Comparison of ENCODE assay signal across 23 cellular contexts in the genomic region with DNA sequence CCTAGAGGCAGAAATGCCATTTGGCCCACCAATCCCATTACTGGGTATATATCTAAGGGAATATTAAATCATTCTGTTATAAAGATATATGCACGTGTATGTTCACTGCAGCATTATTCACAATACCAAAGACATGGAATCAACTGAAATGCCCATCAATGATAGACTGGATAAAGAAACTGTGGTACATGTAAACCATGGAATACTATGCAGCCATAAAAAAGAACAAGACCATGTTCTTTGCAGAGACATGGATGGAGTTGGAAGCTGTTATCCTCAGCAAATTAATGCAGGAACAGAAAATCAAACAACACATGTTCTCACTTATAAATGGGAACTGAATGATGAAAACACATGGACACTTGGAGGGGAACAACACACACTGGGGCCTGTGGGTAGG.
DNase-seq lines count a peak whose midpoint lies in the region; ATAC-seq, FAIRE-seq and TF ChIP-seq lines count a peak whose summit lies in the region.
"Had no signal": no experiment of that assay in that cellular context is flagged by ENCODE, and none has a peak within 500 bp of the region (broad histone marks: within the 10 kb centered on the region; RNA-seq: fewer than 3 reads in every experiment).

No MANE protein-coding gene starts in this region.

- POLR2A ChIA-PET in SK-N-SH (lab: Yijun Ruan, JAX) (no interaction called here), HEK293 (lab: Yijun Ruan, JAX) (no interaction called here), K562 (lab: Yijun Ruan, JAX) (interaction anchor here (1.1 kb wide), 1 partner anchor 41 kb away, joined by 3 read pairs; no protein-coding TSS in a partner anchor)

- TF ChIP-seq RAD21 in SK-N-SH (IDR thresholded peaks at IDR 0.05; ENCODE audit: low read length), result no peak
- TF ChIP-seq RAD21 in K562 (CRISPR knock-in tag; conservative IDR thresholded peaks at IDR 0.05 in 1 of 2, IDR thresholded peaks at IDR 0.05 in 1 of 2), result no peak

- H3K9me2 ChIP-seq in SK-N-SH, result no peaks in the 10 kb centered on the region

- no peaks in the 10 kb centered on the region for H3K4me1 Mint-ChIP-seq in neural progenitor cell

- DNase-seq in SK-N-SH (no peak), K562 (ENCODE audit: extremely low read depth in 1 of 4, low spot score in 3 of 4) (no peak), neural progenitor cell (ENCODE audit: low spot score) (no peak), HUDEP-2 (lab: John Stamatoyannopoulos, UW; ENCODE audit: unreplicated experiment in 76 of 76) (no peak), NOMO-1 treated with dmso at 0.1 percent for 144 hours (lab: John Stamatoyannopoulos, UW; ENCODE audit: unreplicated experiment) (no peak)
- DNase-seq: BE2C; Caco-2; Calu3; CD4-positive, alpha-beta T cell; CD8-positive, alpha-beta T cell; DMS79 treated with DMSO at 0.1 percent for 48 hours; GF-D8 had no signal

- H3K4me2 ChIP-seq in SK-N-SH (no peak overlapping the region), K562 (ENCODE audit: insufficient read depth, low read length) (no peak overlapping the region), neural progenitor cell (no peak overlapping the region)
- H3K4me2 ChIP-seq: A549, BLaER1 had no signal

- TF ChIP-seq CTCF in SK-N-SH (IDR thresholded peaks at IDR 0.05) (no peak), HEK293 (tag by site-specific recombination; IDR thresholded peaks at IDR 0.05) (no peak), K562 (IDR thresholded peaks at IDR 0.05 in 2 of 3, conservative IDR thresholded peaks at IDR 0.05 in 1 of 3; ENCODE audit: insufficient read depth in 2 of 3, low read depth in 1 of 3, low read length in 3 of 3) (no peak), neural progenitor cell (IDR thresholded peaks at IDR 0.05) (no peak)

- H3K4me3 Mint-ChIP-seq in neural progenitor cell, result peak overlapping the region; percentile 51
- H3K4me3 Mint-ChIP-seq: CD4-positive, alpha-beta T cell; CD8-positive, alpha-beta T cell had no signal

- FAIRE-seq in K562 (lab: Jason Lieb, UNC), result no peak
- FAIRE-seq: A549, D721Med, G401.6, GM12891, GM19239 had no signal

- in situ Hi-C loops in K562 (cut with MboI), result no loop called here

- peaks cover 6% of the 10 kb centered on the region for H3K27me3 Mint-ChIP-seq in neural progenitor cell (ENCODE audit: insufficient read depth, low read depth)
- H3K27me3 Mint-ChIP-seq: CD4-positive, alpha-beta T cell had no signal

- H4K20me1 ChIP-seq in SK-N-SH (ENCODE audit: insufficient read depth) (no peaks in the 10 kb centered on the region), K562 (replicated peaks; ENCODE audit: control insufficient read depth, insufficient read depth, low read length) (no peaks in the 10 kb centered on the region), neural progenitor cell (ENCODE audit: low read depth) (no peaks in the 10 kb centered on the region)
- H4K20me1 ChIP-seq: BLaER1 had no signal

- H3K9ac ChIP-seq in SK-N-SH (no peak overlapping the region), K562 (ENCODE audit: insufficient read depth in 1 of 2, low read depth in 2 of 2, low read length in 2 of 2) (no peak overlapping the region), neural progenitor cell (no peak overlapping the region)
- H3K9ac ChIP-seq: BLaER1 had no signal

- H3K79me2 ChIP-seq in SK-N-SH (ENCODE audit: insufficient read depth), result no peaks in the 10 kb centered on the region
- no peaks in the 10 kb centered on the region for H3K79me2 ChIP-seq in K562 (ENCODE audit: control insufficient read depth, insufficient read depth, low read length)
- H3K79me2 ChIP-seq in neural progenitor cell (ENCODE audit: low read depth), result no peaks in the 10 kb centered on the region

- no peak for TF ChIP-seq POLR2A in K562 (conservative IDR thresholded peaks at IDR 0.05)

- no peaks in the 10 kb centered on the region for H3F3A ChIP-seq in SK-N-SH (replicated peaks; ENCODE audit: insufficient read depth)
- H3F3A ChIP-seq in neural progenitor cell (ENCODE audit: low read depth), result no peaks in the 10 kb centered on the region

- ATAC-seq in SK-N-SH treated with all-trans-retinoic acid at 6 μM for 48 hours, result no peak
- no peak for ATAC-seq in K562
- no peak for ATAC-seq in GM21529 (IDR thresholded peaks at IDR 0.05; ENCODE audit: unreplicated experiment)
- ATAC-seq: A549; CD8-positive, alpha-beta T cell had no signal

- no peak overlapping the region for H3K4me3 ChIP-seq in SK-N-SH (ENCODE audit: low read depth in 2 of 2, low read length in 1 of 2)
- no peak overlapping the region for H3K4me3 ChIP-seq in HEK293 (ENCODE audit: low read depth, low read length)
- H3K4me3 ChIP-seq in K562, result no peak overlapping the region
- H3K4me3 ChIP-seq in neural progenitor cell, result no peak overlapping the region
- H3K4me3 ChIP-seq: A549, BLaER1 had no signal

- H3K9me3 ChIP-seq in SK-N-SH (no peaks in the 10 kb centered on the region), HEK293 (ENCODE audit: control insufficient read depth, insufficient read depth, low read depth, low read length) (no peaks in the 10 kb centered on the region), K562 (replicated peaks; ENCODE audit: control insufficient read depth, insufficient read depth, low read depth, low read length) (no peaks in the 10 kb centered on the region), neural progenitor cell (ENCODE audit: low read depth) (no peaks in the 10 kb centered on the region)
- H3K9me3 ChIP-seq: A549, BE2C, Caco-2 had no signal

- H3K27ac ChIP-seq in SK-N-SH (ENCODE audit: low read depth in 2 of 2, low read length in 1 of 2) (no peak overlapping the region), HEK293 (ENCODE audit: extremely low read depth, low read depth, low read length) (no peak overlapping the region), K562 (ENCODE audit: extremely low read depth, low read depth, low read length) (no peak overlapping the region), neural progenitor cell (no peak overlapping the region)
- H3K27ac ChIP-seq: 22Rv1, A549, BLaER1, C4-2B had no signal

- H3K36me3 ChIP-seq in SK-N-SH (replicated peaks in 1 of 2; ENCODE audit: control insufficient read depth in 1 of 2, insufficient read depth in 2 of 2, low read length in 1 of 2) (no peaks in the 10 kb centered on the region), HEK293 (ENCODE audit: control insufficient read depth in 2 of 2, insufficient read depth in 1 of 2, low read length in 2 of 2) (no peaks in the 10 kb centered on the region), K562 (ENCODE audit: control insufficient read depth, insufficient read depth, low read length) (no peaks in the 10 kb centered on the region), neural progenitor cell (no peaks in the 10 kb centered on the region)
- H3K36me3 ChIP-seq: BE2C, BLaER1 had no signal

- 18% methylated on average over 1 of the region's 1 CpG for WGBS in SK-N-SH (ENCODE audit: low lambda C conversion rate)
- 0% methylated on average over 1 of the region's 1 CpG for WGBS in K562 (ENCODE audit: insufficient coverage, low coverage, missing lambda C conversion rate)

- no TSS peak for BruUV-seq in K562 (replicated peaks; lab: Mats Ljungman, UMichigan)

- H3K27me3 ChIP-seq in SK-N-SH (ENCODE audit: insufficient read depth) (no peaks in the 10 kb centered on the region), K562 (ENCODE audit: control insufficient read depth in 2 of 2, insufficient read depth in 2 of 2, low read length in 2 of 2) (no peaks in the 10 kb centered on the region), neural progenitor cell (no peaks in the 10 kb centered on the region)
- H3K27me3 ChIP-seq: BE2C, BLaER1 had no signal

- TF ChIP-seq EP300 in SK-N-SH (IDR thresholded peaks at IDR 0.05; ENCODE audit: borderline replicate concordance in 1 of 2, low read depth in 1 of 2, low read length in 1 of 2), result no peak
- no peak for TF ChIP-seq EP300 in K562 (IDR thresholded peaks at IDR 0.05; ENCODE audit: low read length)

- CTCF ChIA-PET in SK-N-SH (lab: Yijun Ruan, JAX), result interaction anchor here (1.0 kb wide), 1 partner anchor 22 kb away, joined by 3 read pairs; no protein-coding TSS in a partner anchor
- CTCF ChIA-PET in HEK293 (lab: Yijun Ruan, JAX), result no interaction called here
- CTCF ChIA-PET in K562 (lab: Yijun Ruan, JAX; ENCODE audit: low intra/inter-chr PET ratio), result no interaction called here

- peaks cover 2% of the 10 kb centered on the region for H3K36me3 Mint-ChIP-seq in neural progenitor cell
- H3K36me3 Mint-ChIP-seq: CD8-positive, alpha-beta T cell had no signal

- intact Hi-C loops in K562 (cut with micrococcal nuclease), result no loop called here

- no peaks in the 10 kb centered on the region for H3K4me1 ChIP-seq in SK-N-SH (ENCODE audit: control insufficient read depth in 1 of 2, insufficient read depth in 2 of 2, low read depth in 1 of 2, low read length in 1 of 2)
- 0 out of 2 replicates have a peak, but pooled peaks cover 2% of the 10 kb centered on the region for H3K4me1 ChIP-seq in HEK293 (ENCODE audit: control insufficient read depth, insufficient read depth, low read length)
- H3K4me1 ChIP-seq in K562 (replicated peaks in 1 of 2; ENCODE audit: control insufficient read depth in 2 of 2, insufficient read depth in 2 of 2, low read length in 2 of 2), result peaks cover 0 to 2% of the 10 kb centered on the region in 2 experiments; a peak in 1 of 5 replicates
- no peaks in the 10 kb centered on the region for H3K4me1 ChIP-seq in neural progenitor cell
- H3K4me1 ChIP-seq: A549, BE2C, Caco-2 had no signal

- H3K9me1 ChIP-seq in K562 (ENCODE audit: control insufficient read depth, insufficient read depth, low read length), result no peaks in the 10 kb centered on the region

- H2AFZ ChIP-seq in SK-N-SH (ENCODE audit: low read depth), result no peak overlapping the region
- H2AFZ ChIP-seq in K562 (ENCODE audit: low read depth, low read length), result no peak overlapping the region
- no peak overlapping the region for H2AFZ ChIP-seq in neural progenitor cell (replicated peaks)

- peak overlapping the region; percentile 65 for H3K27ac Mint-ChIP-seq in neural progenitor cell
- H3K27ac Mint-ChIP-seq: CD4-positive, alpha-beta T cell; CD8-positive, alpha-beta T cell had no signal

- peaks cover 4% of the 10 kb centered on the region for H3K9me3 Mint-ChIP-seq in neural progenitor cell
- H3K9me3 Mint-ChIP-seq: CD4-positive, alpha-beta T cell; CD8-positive, alpha-beta T cell had no signal

TF ChIP-seq in SK-N-SH treated with all-trans-retinoic acid at 6 μM for 48 hours, 23 proteins besides CTCF, POLR2A, EP300 and RAD21:
- TF ChIP-seq ARNTL (CRISPR knock-in tag; IDR thresholded peaks at IDR 0.05; ENCODE audit: borderline replicate concordance, low read depth), result no peak
- TF ChIP-seq ZNF8 (CRISPR knock-in tag; IDR thresholded peaks at IDR 0.05), result peak; percentile 58; the same call in 1 of the 2 replicates

TF ChIP-seq in SK-N-SH, 30 proteins besides CTCF, POLR2A, EP300 and RAD21 (continues in another document):
- TF ChIP-seq JUND (IDR thresholded peaks at IDR 0.05) (no peak), POLR2AphosphoS5 (IDR thresholded peaks at IDR 0.05; ENCODE audit: low read depth, low read length) (no peak)

TF ChIP-seq in HEK293, 187 proteins besides CTCF, POLR2A, EP300 and RAD21:
- TF ChIP-seq ZNF777 (tag by site-specific recombination; IDR thresholded peaks at IDR 0.05; ENCODE audit: borderline replicate concordance) (no peak), ZNF146 (tag by site-specific recombination; IDR thresholded peaks at IDR 0.05) (peak; percentile 53)

TF ChIP-seq in K562, 482 proteins besides CTCF, POLR2A, EP300 and RAD21 (continues in another document):
- TF ChIP-seq SAP30 (IDR thresholded peaks at IDR 0.05; ENCODE audit: borderline replicate concordance, insufficient read depth, low read depth, low read length, poor library complexity, severe bottlenecking) (no peak), BCOR (IDR thresholded peaks at IDR 0.05) (peak; percentile 40; the same call in 1 of the 2 replicates)
